In the genomic region with DNA sequence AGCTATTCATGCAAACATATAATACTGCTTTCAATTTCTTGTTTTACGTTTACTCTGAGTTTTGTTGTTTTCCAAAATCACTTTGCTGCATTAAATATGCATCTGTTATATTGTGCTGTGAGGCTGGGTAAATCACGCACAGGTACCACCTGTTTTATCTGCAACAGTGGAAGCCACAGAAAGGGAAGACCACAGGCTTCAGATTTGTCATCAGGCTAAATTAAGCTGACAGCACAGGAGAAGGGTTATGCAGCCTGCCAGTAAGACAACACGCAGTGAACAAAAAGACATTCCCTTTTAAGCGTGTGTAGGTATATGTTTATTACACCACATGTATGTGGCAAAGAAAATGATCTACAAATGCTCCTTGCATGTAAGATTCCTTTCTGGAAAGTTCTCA, we compare ENCODE assay signal across 19 cellular contexts. TPM values are rescaled to one million over a fixed set of nuclear protein-coding genes. Genes with fewer than 3 reads are reported as not detected.
A peak's percentile ranks its signal among the peaks of the same experiment; 100 is the strongest.
DNase-seq lines count a peak whose midpoint lies in the region; ATAC-seq and TF ChIP-seq lines count a peak whose summit lies in the region.
"Had no signal": no experiment of that assay in that cellular context is flagged by ENCODE, and none has a peak within 500 bp of the region (broad histone marks: within the 10 kb centered on the region; RNA-seq: fewer than 3 reads in every experiment).

No MANE protein-coding gene starts in this region.

- H3K4me3 Mint-ChIP-seq in chondrocyte (ENCODE audit: unreplicated experiment) (no peak overlapping the region), Calu3 (ENCODE audit: low read depth, unreplicated experiment) (no peak overlapping the region)
- H3K4me3 Mint-ChIP-seq: activated naive CD8-positive, alpha-beta T cell; immature natural killer cell had no signal

- H3K36me3 Mint-ChIP-seq in chondrocyte (ENCODE audit: low read depth) (no peaks in the 10 kb centered on the region), Calu3 (ENCODE audit: insufficient read depth, unreplicated experiment) (peaks cover 17% of the 10 kb centered on the region)

- peaks cover 0 to 13% (median 6%) of the 10 kb centered on the region in 3 donors for H3K36me3 ChIP-seq in skeletal muscle tissue (ENCODE audit: control insufficient read depth in 3 of 3, insufficient read depth in 3 of 3, low read length in 3 of 3)
- H3K36me3 ChIP-seq: pancreas, SJCRH30, tibial artery had no signal

- intact Hi-C loops in Calu3 (cut with micrococcal nuclease; ENCODE audit: unreplicated experiment): no loop called here

- peak overlapping the region in 2 of 3 donors; percentile 25 to 35 for H3K9ac ChIP-seq in skeletal muscle tissue (ENCODE audit: low read depth in 1 of 3, low read length in 3 of 3)

- peak overlapping the region; percentile 96 for H3K27ac ChIP-seq in skeletal muscle tissue (ENCODE audit: low read depth, low read length)
- H3K27ac ChIP-seq: body of pancreas, heart right ventricle, pancreas, SJCRH30, tibial artery had no signal

- no TSS peak for BruUV-seq in Calu3 (replicated peaks; lab: Mats Ljungman, UMichigan)

- no peaks in the 10 kb centered on the region for H3K9me3 ChIP-seq in skeletal muscle tissue (ENCODE audit: control insufficient read depth in 3 of 3, low read length in 3 of 3)
- H3K9me3 ChIP-seq: body of pancreas, heart right ventricle, pancreas, SJCRH30, tibial artery had no signal

- peak overlapping the region; percentile 51 for H3K27ac Mint-ChIP-seq in chondrocyte (ENCODE audit: unreplicated experiment)
- no peak overlapping the region for H3K27ac Mint-ChIP-seq in Calu3 (ENCODE audit: unreplicated experiment)
- H3K27ac Mint-ChIP-seq: activated naive CD8-positive, alpha-beta T cell; immature natural killer cell had no signal

- no peak overlapping the region for H3K4me3 ChIP-seq in skeletal muscle tissue (ENCODE audit: low read length in 3 of 3)
- H3K4me3 ChIP-seq: body of pancreas, heart right ventricle, pancreas, SJCRH30, tibial artery had no signal

- ATAC-seq in GM18867 (IDR thresholded peaks at IDR 0.05; ENCODE audit: unreplicated experiment) (peak; percentile 41), HG03342 (IDR thresholded peaks at IDR 0.05; ENCODE audit: unreplicated experiment) (peak; percentile 43)
- ATAC-seq: body of pancreas, heart right ventricle, pancreas had no signal

- H3K4me1 ChIP-seq in skeletal muscle tissue (ENCODE audit: control insufficient read depth in 3 of 3, insufficient read depth in 3 of 3, low read length in 3 of 3): peaks cover 50 to 63% (median 53%) of the 10 kb centered on the region in 3 donors

- no peaks in the 10 kb centered on the region for H3K27me3 ChIP-seq in skeletal muscle tissue (ENCODE audit: control insufficient read depth in 3 of 3, insufficient read depth in 3 of 3, low read length in 3 of 3)
- H3K27me3 ChIP-seq: body of pancreas, heart right ventricle, pancreas, SJCRH30, tibial artery had no signal

- TF ChIP-seq CTCF in chondrocyte (IDR thresholded peaks at IDR 0.05) (no peak), Calu3 (IDR thresholded peaks at IDR 0.05; ENCODE audit: unreplicated experiment) (no peak)

- H3K9me3 Mint-ChIP-seq in chondrocyte (ENCODE audit: low read depth) (no peaks in the 10 kb centered on the region), Calu3 (ENCODE audit: low read depth, unreplicated experiment) (no peaks in the 10 kb centered on the region)
- H3K9me3 Mint-ChIP-seq: immature natural killer cell had no signal

- DNase-seq in chondrocyte (ENCODE audit: low spot score) (no peak), NCI-H526 treated with DMSO at 0.1 percent for 48 hours (lab: John Stamatoyannopoulos, UW) (no peak), Calu3 (no peak), putamen (ENCODE audit: low spot score) (no peak)
- DNase-seq: heart right ventricle; immature natural killer cell; NCI-H1417 treated with DMSO at 0.1 percent for 48 hours; NCI-H748 treated with DMSO at 0.1 percent for 48 hours; SJCRH30; stimulated activated CD4-positive, alpha-beta T cell treated with anti-CD3 and anti-CD28 coated beads, Interleukin-2, amount 100 ng/mL, for 24 hours; stimulated activated naive CD4-positive, alpha-beta T cell treated with Interleukin-2 at 50 U/mL for 16 hours; T-helper 2 cell had no signal

- H3K27me3 Mint-ChIP-seq in chondrocyte (ENCODE audit: low read depth) (no peaks in the 10 kb centered on the region), Calu3 (ENCODE audit: unreplicated experiment) (no peaks in the 10 kb centered on the region)
- H3K27me3 Mint-ChIP-seq: activated naive CD8-positive, alpha-beta T cell had no signal

- H3K4me1 Mint-ChIP-seq in chondrocyte (ENCODE audit: low read depth) (peaks cover 71% of the 10 kb centered on the region), Calu3 (ENCODE audit: low read depth, unreplicated experiment) (peaks cover 53% of the 10 kb centered on the region)

- CTCF ChIA-PET in Calu3 (lab: Charles Lee): no interaction called here

RNA-seq across cellular contexts. Expression of a gene that starts 38.2 kb away (rescaled TPM):
- 26.1 to 31.8 TPM (median 27.7 TPM) in 3 replicates for total RNA-seq in chondrocyte
- 33.9 TPM for total RNA-seq in skeletal muscle tissue
- total RNA-seq in Calu3 (2022): 41.6 and 44.2 TPM in 2 replicates
